ENCODE assay signal across 8 cellular contexts in the genomic region with DNA sequence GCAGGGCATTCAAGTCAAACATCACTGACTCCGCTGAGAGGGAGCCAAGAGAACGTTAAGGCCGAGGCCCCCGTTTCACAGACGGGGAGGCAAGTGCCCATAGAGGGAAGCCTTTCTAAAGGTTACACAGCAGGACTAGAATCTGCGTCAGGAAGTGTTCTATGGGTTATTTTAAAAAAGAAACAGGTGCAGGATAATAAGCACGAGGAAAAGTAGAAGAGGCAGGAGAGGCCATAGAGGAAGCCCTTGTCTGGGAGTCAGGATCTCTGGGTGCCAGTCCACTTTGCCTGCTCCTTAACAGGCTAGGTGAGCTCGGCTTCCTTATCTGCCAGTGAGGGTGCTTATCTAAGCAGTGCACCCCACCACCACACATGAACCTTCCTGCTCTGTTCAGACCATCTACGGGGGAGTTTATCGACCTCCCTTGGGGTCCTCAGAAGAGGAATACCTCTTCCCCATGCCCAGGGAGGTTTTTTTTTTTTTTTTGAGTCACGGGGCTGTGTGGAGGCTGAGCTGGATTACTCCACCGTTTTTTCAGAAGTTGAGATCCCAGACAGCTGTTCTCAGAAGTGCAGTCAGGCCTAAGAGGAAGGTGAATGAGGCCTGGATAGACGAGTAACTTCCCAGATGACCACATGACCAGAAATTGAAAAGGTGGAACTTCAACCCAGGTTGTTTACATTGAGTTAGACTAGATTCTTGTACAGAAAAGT. TPM values are rescaled to one million over a fixed set of nuclear protein-coding genes. Genes with fewer than 3 reads are reported as not detected.
A peak's percentile ranks its signal among the peaks of the same experiment; 100 is the strongest.
DNase-seq lines count a peak whose midpoint lies in the region; ATAC-seq and TF ChIP-seq lines count a peak whose summit lies in the region.

No MANE protein-coding gene starts in this region.

- H3K27me3 ChIP-seq in brain microvascular endothelial cell (replicated peaks) (no peaks in the 10 kb centered on the region), tibial artery (no peaks in the 10 kb centered on the region)

- no peak for TF ChIP-seq POLR2A in lower leg skin (IDR thresholded peaks at IDR 0.05)

- H3K27ac ChIP-seq in brain microvascular endothelial cell: no peak overlapping the region
- peak overlapping the region; percentile 94 for H3K27ac ChIP-seq in tibial artery

- no peak for ATAC-seq in activated T-cell treated with anti-CD3 and anti-CD28 coated beads, Interleukin-2, amount 50 U/mL, for 72 hours (replicated peaks in 1 of 2)
- ATAC-seq in GM18498 (IDR thresholded peaks at IDR 0.05; ENCODE audit: unreplicated experiment) (no peak), HG03469 (IDR thresholded peaks at IDR 0.05; ENCODE audit: unreplicated experiment) (no peak)

- H3K4me3 ChIP-seq in brain microvascular endothelial cell (ENCODE audit: low read depth, low read length): peak overlapping the region; percentile 92
- H3K4me3 ChIP-seq in lower leg skin (ENCODE audit: low read depth, poor library complexity, severe bottlenecking): peak overlapping the region; percentile 91
- H3K4me3 ChIP-seq in tibial artery: peak overlapping the region; percentile 79 to 83

- TF ChIP-seq CTCF in brain microvascular endothelial cell (IDR thresholded peaks at IDR 0.05; ENCODE audit: low read depth, low read length, missing control alignments) (no peak), lower leg skin (IDR thresholded peaks at IDR 0.05) (no peak), tibial artery (IDR thresholded peaks at IDR 0.05) (no peak)

- intact Hi-C loops in lower leg skin (cut with DNase I; ENCODE audit: low total_unique reads) (no loop called here), tibial artery (cut with DNase I; ENCODE audit: low total_unique reads) (no loop called here)

- H3K36me3 ChIP-seq in brain microvascular endothelial cell (replicated peaks): no peaks in the 10 kb centered on the region
- H3K36me3 ChIP-seq in tibial artery: no peaks in the 10 kb centered on the region

- no peaks in the 10 kb centered on the region for H3K9me3 ChIP-seq in tibial artery

- H3K36me3 Mint-ChIP-seq in activated T-cell treated with anti-CD3 and anti-CD28 coated beads, Interleukin-2, amount 50 U/mL, for 72 hours (ENCODE audit: insufficient read depth in 2 of 2): peaks cover 3 to 8% of the 10 kb centered on the region in 2 donors

- H3K27ac Mint-ChIP-seq in activated T-cell treated with anti-CD3 and anti-CD28 coated beads, Interleukin-2, amount 50 U/mL, for 72 hours: peak overlapping the region; percentile 96

- peaks cover 7 to 65% (median 35%) of the 10 kb centered on the region in 4 donors for H3K4me1 ChIP-seq in tibial artery

- peak overlapping the region; percentile 81 to 92 for H3K4me3 Mint-ChIP-seq in activated T-cell treated with anti-CD3 and anti-CD28 coated beads, Interleukin-2, amount 50 U/mL, for 72 hours

- peaks cover 48% of the 10 kb centered on the region for H3K4me1 Mint-ChIP-seq in activated T-cell treated with anti-CD3 and anti-CD28 coated beads, Interleukin-2, amount 50 U/mL, for 72 hours (ENCODE audit: low read depth)

- 24 to 28% methylated on average over 13 of the region's 13 CpGs for WGBS in lower leg skin, 2 donors

- no peaks in the 10 kb centered on the region for H3K9me3 Mint-ChIP-seq in activated T-cell treated with anti-CD3 and anti-CD28 coated beads, Interleukin-2, amount 50 U/mL, for 72 hours

- DNase-seq in activated T-cell treated with anti-CD3 and anti-CD28 coated beads, Interleukin-2, amount 50 U/mL, for 72 hours: peak in 1 of 2 donors; percentile 18
- DNase-seq in activated T-cell treated with anti-CD3 and anti-CD28 coated beads for 4 hours: no peak
- peak; percentile 10 for DNase-seq in NCI-H2227 treated with DMSO at 0.1 percent for 48 hours (lab: John Stamatoyannopoulos, UW)
- no peak for DNase-seq in brain microvascular endothelial cell
- DNase-seq in lower leg skin (ENCODE audit: low spot score in 2 of 2): peak in 1 of 2 donors; percentile 69
- no peak for DNase-seq in tibial artery

- no peaks in the 10 kb centered on the region for H3K27me3 Mint-ChIP-seq in activated T-cell treated with anti-CD3 and anti-CD28 coated beads, Interleukin-2, amount 50 U/mL, for 72 hours (ENCODE audit: low read depth)

- in situ Hi-C loops in brain microvascular endothelial cell (cut with HindIII; ENCODE audit: low pct_ligation_motif_present, low sequenced_read_pairs): no loop called here

RNA-seq across cellular contexts. Expression of gene FCHSD2, which starts 1.2 kb away (rescaled TPM):
- total RNA-seq in activated T-cell treated with anti-CD3 and anti-CD28 coated beads, Interleukin-2, amount 50 U/mL, for 72 hours: 10 to 100 TPM; 38.3 to 47.1 TPM
- total RNA-seq in lower leg skin: 10 to 100 TPM in 1 of 4 donors, 1 to 10 TPM in 3; 6.7 to 14.7 (median 8.5) TPM
